In the genomic region with DNA sequence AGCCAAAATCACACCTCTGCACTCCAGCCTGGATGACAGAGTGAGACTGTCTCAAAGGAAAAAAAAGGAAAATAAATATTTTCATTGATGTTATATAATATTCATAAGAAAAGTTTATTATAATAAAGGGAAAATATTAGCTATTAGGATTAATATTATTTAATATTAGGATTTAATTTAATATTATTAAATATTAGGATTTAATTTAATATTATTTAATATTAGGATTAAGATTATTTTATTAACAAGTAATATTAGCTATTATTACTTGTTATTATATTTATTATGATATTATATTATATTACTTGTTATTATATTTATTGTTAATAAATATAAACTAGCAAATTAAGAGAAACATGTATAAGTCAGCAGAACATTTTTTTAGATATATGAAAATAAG, we compare ENCODE assay signal across 23 cellular contexts.
"Had no signal": no experiment of that assay in that cellular context is flagged by ENCODE, and none has a peak within 500 bp of the region (broad histone marks: within the 10 kb centered on the region; RNA-seq: fewer than 3 reads in every experiment).

No MANE protein-coding gene starts in this region.

- H3K4me1 ChIP-seq: left ventricle myocardium inferior, parathyroid adenoma, right atrium auricular region, right lobe of liver, stomach, testis, thyroid gland, transverse colon, upper lobe of left lung had no signal

- H3K9me3 Mint-ChIP-seq: mesothelial cell of epicardium had no signal

- H3K4me3 ChIP-seq: left ventricle myocardium inferior, lung, right atrium auricular region, right lobe of liver, stomach, testis, thyroid gland, transverse colon, upper lobe of left lung had no signal

- H3K27ac Mint-ChIP-seq: immature natural killer cell; mesothelial cell of epicardium; naive B cell; natural killer cell treated with Interleukin-12 subunit alpha and Interleukin-12 subunit beta and Interleukin-15 and Interleukin-18, amount 100 ng/mL, for 72 hours; stimulated activated naive B cell treated with anti-CD40 and anti-IgM and Interleukin-4, amounts not matched to agents 10 μg/mL and 1 μg/mL and 100 μg/mL, for 72 hours had no signal

- H3K27me3 Mint-ChIP-seq: naive B cell; natural killer cell treated with Interleukin-12 subunit alpha and Interleukin-12 subunit beta and Interleukin-15 and Interleukin-18, amount 100 ng/mL, for 72 hours; stimulated activated naive B cell treated with anti-CD40 and anti-IgM and Interleukin-4, amounts not matched to agents 10 μg/mL and 1 μg/mL and 100 μg/mL, for 72 hours had no signal

- H3K36me3 ChIP-seq: left ventricle myocardium inferior, right atrium auricular region, right lobe of liver, stomach, thyroid gland, transverse colon, upper lobe of left lung had no signal

- ATAC-seq: natural killer cell treated with Interleukin-12 subunit alpha and Interleukin-12 subunit beta and Interleukin-15 and Interleukin-18, amount 100 ng/mL, for 72 hours; right lobe of liver; stimulated activated naive B cell treated with anti-CD40 and anti-IgM and Interleukin-4, amounts not matched to agents 10 μg/mL and 1 μg/mL and 100 μg/mL, for 72 hours; stimulated activated naive CD8-positive, alpha-beta T cell treated with anti-CD3 and anti-CD28 coated beads, Interleukin-15, Interleukin-2, amounts not matched to agents 100 U/mL and 50 U/mL, for 24 hours had no signal

- H3K27ac ChIP-seq: left ventricle myocardium inferior, parathyroid adenoma, right atrium auricular region, right lobe of liver, stomach, testis, thyroid gland, transverse colon, upper lobe of left lung had no signal

- H3K4me1 Mint-ChIP-seq: immature natural killer cell; mesothelial cell of epicardium; naive B cell; stimulated activated naive B cell treated with anti-CD40 and anti-IgM and Interleukin-4, amounts not matched to agents 10 μg/mL and 1 μg/mL and 100 μg/mL, for 72 hours had no signal

- H3K9me3 ChIP-seq: left ventricle myocardium inferior, right atrium auricular region, right lobe of liver, stomach, testis, thyroid gland, transverse colon, upper lobe of left lung had no signal

- FAIRE-seq: urothelium cell line had no signal

- H3K27me3 ChIP-seq: right atrium auricular region, right lobe of liver, stomach, testis, thyroid gland, transverse colon, upper lobe of left lung had no signal

- H3K36me3 Mint-ChIP-seq: immature natural killer cell; mesothelial cell of epicardium; naive B cell; natural killer cell treated with Interleukin-12 subunit alpha and Interleukin-12 subunit beta and Interleukin-15 and Interleukin-18, amount 100 ng/mL, for 72 hours; stimulated activated naive B cell treated with anti-CD40 and anti-IgM and Interleukin-4, amounts not matched to agents 10 μg/mL and 1 μg/mL and 100 μg/mL, for 72 hours had no signal

- H3K4me3 Mint-ChIP-seq: immature natural killer cell; mesothelial cell of epicardium; naive B cell; natural killer cell treated with Interleukin-12 subunit alpha and Interleukin-12 subunit beta and Interleukin-15 and Interleukin-18, amount 100 ng/mL, for 72 hours; stimulated activated naive B cell treated with anti-CD40 and anti-IgM and Interleukin-4, amounts not matched to agents 10 μg/mL and 1 μg/mL and 100 μg/mL, for 72 hours had no signal

- DNase-seq: hypothalamus; immature natural killer cell; left ventricle myocardium inferior; mesendoderm; naive B cell; right lobe of liver; stimulated activated CD4-positive, alpha-beta T cell treated with anti-CD3 and anti-CD28 coated beads, Interleukin-12 subunit alpha, Interleukin-12 subunit beta, amount 100 ng/mL, for 4 hours; stimulated activated CD4-positive, alpha-beta T cell treated with anti-CD3 and anti-CD28 coated beads, Interleukin-15, amount 100 ng/mL, for 24 hours; stimulated activated CD4-positive, alpha-beta T cell treated with anti-CD3 and anti-CD28 coated beads, Interleukin-2, amount 100 ng/mL, for 24 hours; stimulated activated CD4-positive, alpha-beta T cell treated with anti-CD3 and anti-CD28 coated beads, Interleukin-4, amount 100 ng/mL, for 1 hour; stimulated activated naive B cell treated with anti-CD40 and anti-IgM and Interleukin-4, amounts not matched to agents 10 μg/mL and 1 μg/mL and 100 μg/mL, for 72 hours; stimulated activated naive CD8-positive, alpha-beta T cell treated with anti-CD3 and anti-CD28 coated beads, Interleukin-15, Interleukin-2, amounts not matched to agents 100 U/mL and 50 U/mL, for 24 hours; stomach; testis; thyroid gland; transverse colon; upper lobe of left lung had no signal
